28 cellular contexts compared by ENCODE assay signal in the genomic region with DNA sequence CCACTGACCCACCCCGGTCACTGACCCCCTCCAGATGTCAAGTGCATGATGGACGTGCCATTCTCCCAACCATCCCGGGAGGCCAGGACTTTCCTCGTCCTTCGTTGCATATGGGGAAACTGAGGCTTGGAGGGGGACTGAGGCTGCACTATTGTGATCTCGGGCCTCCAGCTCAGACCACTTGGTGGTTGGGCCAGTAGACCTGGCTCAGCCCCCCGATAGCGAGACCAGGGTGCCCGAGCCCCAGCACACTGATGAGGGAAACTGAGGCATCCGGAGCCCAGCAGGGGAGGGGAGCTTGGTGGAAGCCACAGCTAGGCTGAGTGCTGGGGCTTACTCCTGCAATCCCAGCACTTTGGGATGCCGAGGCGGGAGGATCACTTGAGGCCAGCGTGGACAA. TPM values are rescaled to one million over a fixed set of nuclear protein-coding genes. Genes with fewer than 3 reads are reported as not detected.
"Had no signal": no experiment of that assay in that cellular context is flagged by ENCODE, and none has a peak within 500 bp of the region (broad histone marks: within the 10 kb centered on the region; RNA-seq: fewer than 3 reads in every experiment).

No MANE protein-coding gene starts in this region.

- H3K27ac ChIP-seq: ascending aorta, cardiac muscle cell, Peyer's patch, SJSA1 had no signal

- H3K4me3 ChIP-seq: ascending aorta, MG63, SJSA1 had no signal

- H3K9me3 ChIP-seq: ascending aorta, MG63, Peyer's patch, SJSA1, SK-N-SH had no signal

- DNase-seq: activated CD4-positive, alpha-beta T cell treated with anti-CD3 and anti-CD28 coated beads, Interleukin-2, amount 50 U/mL, for 4 hours; amygdala; MG63; NCI-H1048; NCI-H1105 treated with DMSO at 0.1 percent for 48 hours; NCI-H1436; NCI-H1694; NCI-H1930; NCI-H2081 treated with DMSO at 0.1 percent for 48 hours; NCI-H226; NCI-H446 treated with DMSO at 0.1 percent for 48 hours; NCI-H524 treated with DMSO at 0.1 percent for 48 hours; NK-92 treated with Interleukin-12 subunit alpha and Interleukin-12 subunit beta, amount 100 ng/mL, for 24 hours; PC-3; Peyer's patch; RPMI8226; SHP77 treated with DMSO at 0.1 percent for 48 hours had no signal

- H3K36me3 ChIP-seq: ascending aorta, cardiac muscle cell, MG63, SJSA1 had no signal

- H3K4me2 ChIP-seq: SK-N-SH had no signal

- H3K4me1 ChIP-seq: SJSA1 had no signal

- FAIRE-seq: TTC549 had no signal

- H3K27me3 ChIP-seq: MG63 had no signal

- H3K9ac ChIP-seq: SK-N-SH had no signal

RNA-seq across cellular contexts. Expression of a gene that starts 10.4 kb away (rescaled TPM):
- total RNA-seq: activated CD4-positive, alpha-beta T cell treated with anti-CD3 and anti-CD28 coated beads, Interleukin-2, amount 10 ng/mL, durations not matched to agents 24 days and 14 days; activated CD8-positive, alpha-beta memory T cell treated with anti-CD3 and anti-CD28 coated beads for 36 hours; activated CD8-positive, alpha-beta T cell treated with anti-CD3 and anti-CD28 coated beads for 36 hours; activated naive CD8-positive, alpha-beta T cell treated with anti-CD3 and anti-CD28 coated beads, Interleukin-2, amount 10 ng/mL, durations not matched to agents 7 days and 5 days; activated T-helper 2 cell treated with anti-CD3 and anti-CD28 coated beads, Interferon-gamma antibody, Interleukin-2, Interleukin-4, amounts not matched to agents 10 μg/mL and 5 μg/mL and 100 μg/mL, durations not matched to agents 14 hours and 24 hours and 36 hours; ascending aorta; PC-3; SJSA1 had no signal
- polyA plus RNA-seq: adipose tissue had no signal
